15 cellular contexts compared by ENCODE assay signal in the genomic region with DNA sequence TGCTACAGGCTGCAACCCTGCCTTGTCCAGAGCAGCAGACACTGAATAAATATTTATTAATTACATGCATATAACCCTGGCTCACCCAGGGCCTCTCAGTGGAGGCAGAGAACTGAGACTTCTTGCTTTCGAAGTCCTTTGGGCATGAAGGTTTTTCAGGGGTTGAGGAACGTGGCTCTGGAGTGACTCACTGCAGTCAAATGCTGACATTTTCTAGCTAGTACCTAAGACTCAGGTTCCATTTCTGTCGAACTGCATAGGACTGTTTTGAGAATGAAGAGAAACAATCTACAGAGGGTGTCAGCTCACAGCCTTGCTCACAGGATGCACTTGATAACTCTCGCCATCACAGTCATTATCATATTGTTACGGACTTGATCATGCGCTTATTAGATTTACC.
"Had no signal": no experiment of that assay in that cellular context is flagged by ENCODE, and none has a peak within 500 bp of the region (broad histone marks: within the 10 kb centered on the region; RNA-seq: fewer than 3 reads in every experiment).

No MANE protein-coding gene starts in this region.

- H3K4me2 ChIP-seq: neural progenitor cell had no signal

- H3K36me3 ChIP-seq: neural progenitor cell had no signal

- H3K4me1 Mint-ChIP-seq: neural progenitor cell had no signal

- H3K4me1 ChIP-seq: neural progenitor cell had no signal

- H2AFZ ChIP-seq: neural progenitor cell had no signal

- H3K9me3 Mint-ChIP-seq: activated T-cell treated with anti-CD3 and anti-CD28 coated beads, Interleukin-2, amount 50 U/mL, for 72 hours; effector memory CD8-positive, alpha-beta T cell; T-helper 2 cell treated with Interferon-gamma antibody and Interleukin-4, amounts not matched to agents 5 μg/mL and 100 μg/mL, for 36 hours had no signal

- H3K9me3 ChIP-seq: pancreas, thoracic aorta had no signal

- H3K9ac ChIP-seq: neural progenitor cell had no signal

- ATAC-seq: activated CD8-positive, alpha-beta T cell treated with anti-CD3 and anti-CD28 coated beads, Interleukin-2, amount 10 ng/mL, durations not matched to agents 7 days and 5 days; activated T-cell treated with anti-CD3 and anti-CD28 coated beads, Interleukin-2, amount 50 U/mL, for 72 hours; effector memory CD8-positive, alpha-beta T cell; pancreas had no signal

- DNase-seq: activated CD4-positive, alpha-beta T cell treated with anti-CD3 and anti-CD28 coated beads, Interleukin-2, amount 10 ng/mL, durations not matched to agents 24 days and 14 days; activated CD4-positive, CD25-positive, alpha-beta regulatory T cell; activated CD8-positive, alpha-beta memory T cell treated with anti-CD3 and anti-CD28 coated beads, Interleukin-2, amount 50 U/mL, for 4 hours; activated CD8-positive, alpha-beta T cell treated with anti-CD3 and anti-CD28 coated beads, Interleukin-2, amount 10 ng/mL, durations not matched to agents 7 days and 5 days; activated gamma-delta T cell treated with Interleukin-2 at 50 U/mL for 16 hours; activated T-cell treated with anti-CD3 and anti-CD28 coated beads, Interleukin-2, amount 50 U/mL, for 72 hours; amniotic stem cell; dermis blood vessel endothelial cell; effector memory CD8-positive, alpha-beta T cell; naive B cell; pancreas had no signal

- H3K27me3 ChIP-seq: neural progenitor cell, pancreas had no signal

- H3K4me3 Mint-ChIP-seq: activated CD4-positive, alpha-beta T cell treated with anti-CD3 and anti-CD28 coated beads, Interleukin-2, amount 10 ng/mL, durations not matched to agents 24 days and 14 days; activated CD8-positive, alpha-beta T cell treated with anti-CD3 and anti-CD28 coated beads, Interleukin-2, amount 10 ng/mL, durations not matched to agents 7 days and 5 days; activated naive CD8-positive, alpha-beta T cell; activated T-cell treated with anti-CD3 and anti-CD28 coated beads, Interleukin-2, amount 50 U/mL, for 72 hours; effector memory CD8-positive, alpha-beta T cell; naive B cell; neural progenitor cell; T-helper 2 cell treated with Interferon-gamma antibody and Interleukin-4, amounts not matched to agents 5 μg/mL and 100 μg/mL, for 36 hours had no signal

- H3K27me3 Mint-ChIP-seq: activated CD4-positive, alpha-beta T cell treated with anti-CD3 and anti-CD28 coated beads, Interleukin-2, amount 10 ng/mL, durations not matched to agents 24 days and 14 days; activated naive CD8-positive, alpha-beta T cell; effector memory CD8-positive, alpha-beta T cell had no signal

- H3K27ac ChIP-seq: neural progenitor cell, pancreas had no signal

- H3K4me3 ChIP-seq: neural progenitor cell, pancreas, thoracic aorta had no signal

- H3K27ac Mint-ChIP-seq: activated CD4-positive, alpha-beta T cell treated with anti-CD3 and anti-CD28 coated beads, Interleukin-2, amount 10 ng/mL, durations not matched to agents 24 days and 14 days; activated CD8-positive, alpha-beta T cell treated with anti-CD3 and anti-CD28 coated beads, Interleukin-2, amount 10 ng/mL, durations not matched to agents 7 days and 5 days; activated naive CD8-positive, alpha-beta T cell; activated T-cell treated with anti-CD3 and anti-CD28 coated beads, Interleukin-2, amount 50 U/mL, for 72 hours; effector memory CD8-positive, alpha-beta T cell; naive B cell; T-helper 2 cell treated with Interferon-gamma antibody and Interleukin-4, amounts not matched to agents 5 μg/mL and 100 μg/mL, for 36 hours had no signal
